ENCODE assay signal across 1 cellular context in genomic region chr1:89998306-89998705, GRCh38.
TF ChIP-seq lines count a peak whose summit lies in the region.

No MANE protein-coding gene starts in this region.

TF ChIP-seq in GM12878, 131 proteins besides CTCF, POLR2A, EP300 and RAD21 (continued from another document):
- TF ChIP-seq ZBTB11 (CRISPR knock-in tag; IDR thresholded peaks at IDR 0.05) (no peak), LARP7 (IDR thresholded peaks at IDR 0.05) (no peak), HDGF (IDR thresholded peaks at IDR 0.05) (no peak), ZNF687 (IDR thresholded peaks at IDR 0.05) (no peak), ZBTB33 (IDR thresholded peaks at IDR 0.05) (no peak), CBFB (IDR thresholded peaks at IDR 0.05; ENCODE audit: low read depth) (no peak), CBX5 (IDR thresholded peaks at IDR 0.05; ENCODE audit: low read depth) (no peak), ESRRA (IDR thresholded peaks at IDR 0.05; ENCODE audit: low read length) (no peak), PAX8 (IDR thresholded peaks at IDR 0.05) (no peak), RCOR1 (conservative IDR thresholded peaks at IDR 0.05; ENCODE audit: low read depth, low read length) (no peak), HDAC6 (IDR thresholded peaks at IDR 0.05; ENCODE audit: unreplicated experiment) (no peak)
